8 cellular contexts compared by ENCODE assay signal in genomic region chr1:231528175-231529029, GRCh38. TPM values are rescaled to one million over a fixed set of nuclear protein-coding genes. Genes with fewer than 3 reads are reported as not detected.
DNase-seq lines count a peak whose midpoint lies in the region; ATAC-seq lines count a peak whose summit lies in the region.

TSNAX (plus strand) TSS chr1:231528669; CDS start chr1:231528811, 142 bp downstream.

- H3K9me3 Mint-ChIP-seq in CD8-positive, alpha-beta memory T cell, result no peaks in the 10 kb centered on the region
- H3K9me3 Mint-ChIP-seq in effector memory CD8-positive, alpha-beta T cell, result no peaks in the 10 kb centered on the region

- peak within 1 kb of the TSS; percentile 95 for H3K27ac ChIP-seq in CD8-positive, alpha-beta memory T cell (ENCODE audit: low read depth, low read length)

- H3K4me1 ChIP-seq in CD8-positive, alpha-beta memory T cell (ENCODE audit: insufficient read depth, low read length), result peaks cover 36% of the 10 kb centered on the region

- no peaks in the 10 kb centered on the region for H3K27me3 Mint-ChIP-seq in CD8-positive, alpha-beta memory T cell
- H3K27me3 Mint-ChIP-seq in effector memory CD8-positive, alpha-beta T cell, result no peaks in the 10 kb centered on the region

- CTCF ChIA-PET in CD8-positive, alpha-beta memory T cell (lab: Charles Lee), result interaction anchor here (0.9 to 1.6 kb wide), 3 partner anchors 30 to 190 kb away, joined by 3 to 8 read pairs (median 6); partner anchors contain the start of genes EGLN1, EXOC8 and SPRTN

- no peaks in the 10 kb centered on the region for H3K27me3 ChIP-seq in CD8-positive, alpha-beta memory T cell (ENCODE audit: insufficient read depth, low read length, poor library complexity, severe bottlenecking)

- ATAC-seq in GM19468 (IDR thresholded peaks at IDR 0.05; ENCODE audit: extremely low read depth, unreplicated experiment), result peak; percentile 86
- ATAC-seq in effector memory CD8-positive, alpha-beta T cell (replicated peaks), result peak; percentile 87

- H3K4me1 Mint-ChIP-seq in CD8-positive, alpha-beta memory T cell, result peaks cover 39 to 53% (median 52%) of the 10 kb centered on the region in 3 donors
- H3K4me1 Mint-ChIP-seq in effector memory CD8-positive, alpha-beta T cell (ENCODE audit: low read depth in 2 of 2), result peaks cover 31 to 39% of the 10 kb centered on the region in 2 donors

- POLR2A ChIA-PET in CD8-positive, alpha-beta memory T cell (lab: Charles Lee), result interaction anchor here (1.0 to 2.3 kb wide), 4 partner anchors 107 to 190 kb away, joined by 3 to 16 read pairs (median 11); partner anchors contain the start of genes EGLN1, EXOC8 and SPRTN

- peaks cover 3% of the 10 kb centered on the region for H3K36me3 ChIP-seq in CD8-positive, alpha-beta memory T cell (ENCODE audit: insufficient read depth, low read length)

- H3K4me3 Mint-ChIP-seq in CD8-positive, alpha-beta memory T cell, result peak within 1 kb of the TSS; percentile 94 to 99 (median 97)
- H3K4me3 Mint-ChIP-seq in effector memory CD8-positive, alpha-beta T cell, result peak within 1 kb of the TSS; percentile 97

- peak within 1 kb of the TSS; percentile 77 for H3K4me3 ChIP-seq in CD8-positive, alpha-beta memory T cell (ENCODE audit: low read length)

- H3K27ac Mint-ChIP-seq in CD8-positive, alpha-beta memory T cell, result peak within 1 kb of the TSS; percentile 95 to 100 (median 100)
- peak within 1 kb of the TSS; percentile 99 to 100 for H3K27ac Mint-ChIP-seq in effector memory CD8-positive, alpha-beta T cell

- peaks cover 4 to 33% (median 7%) of the 10 kb centered on the region in 3 donors for H3K36me3 Mint-ChIP-seq in CD8-positive, alpha-beta memory T cell
- peaks cover 52% of the 10 kb centered on the region for H3K36me3 Mint-ChIP-seq in effector memory CD8-positive, alpha-beta T cell (ENCODE audit: insufficient read depth)

- peak; percentile 84 to 94 (median 92) for DNase-seq in CD8-positive, alpha-beta memory T cell
- DNase-seq in HS-5 (ENCODE audit: low read depth) (peak; percentile 85), NOMO-1 treated with DMSO at 0.1 percent for 48 hours (lab: John Stamatoyannopoulos, UW; ENCODE audit: unreplicated experiment) (peak; percentile 92), medulla oblongata (ENCODE audit: extremely low spot score) (peak; percentile 95)
- peak; percentile 78 for DNase-seq in activated CD8-positive, alpha-beta memory T cell treated with anti-CD3 and anti-CD28 coated beads for 4 hours (ENCODE audit: low read depth in 2 of 2)
- DNase-seq in effector memory CD8-positive, alpha-beta T cell, result peak; percentile 89 to 93 (median 91)
- peak; percentile 81 for DNase-seq in stimulated activated CD8-positive, alpha-beta memory T cell treated with anti-CD3 and anti-CD28 coated beads, Interleukin-12 subunit alpha, Interleukin-12 subunit beta, amount 100 ng/mL, for 1 hour (ENCODE audit: low read depth)

- H3K9me3 ChIP-seq in CD8-positive, alpha-beta memory T cell (ENCODE audit: low read length), result no peaks in the 10 kb centered on the region

RNA-seq across cellular contexts. Expression of gene TSNAX, which starts in this region (rescaled TPM):
- 10 to 100 TPM; 48.0 to 49.8 TPM for total RNA-seq in CD8-positive, alpha-beta memory T cell
- 95.0 TPM for polyA plus RNA-seq in CD8-positive, alpha-beta memory T cell

Comparison
In these comparisons a context has a peak if more than half of its experiments do, and no peak if none do; other contexts are left out.
1. Peak in every context shown above with its lines: DNase-seq, ATAC-seq, H3K4me3 ChIP-seq and H3K27ac ChIP-seq.